ENCODE assay signal across 8 cellular contexts in the genomic region with DNA sequence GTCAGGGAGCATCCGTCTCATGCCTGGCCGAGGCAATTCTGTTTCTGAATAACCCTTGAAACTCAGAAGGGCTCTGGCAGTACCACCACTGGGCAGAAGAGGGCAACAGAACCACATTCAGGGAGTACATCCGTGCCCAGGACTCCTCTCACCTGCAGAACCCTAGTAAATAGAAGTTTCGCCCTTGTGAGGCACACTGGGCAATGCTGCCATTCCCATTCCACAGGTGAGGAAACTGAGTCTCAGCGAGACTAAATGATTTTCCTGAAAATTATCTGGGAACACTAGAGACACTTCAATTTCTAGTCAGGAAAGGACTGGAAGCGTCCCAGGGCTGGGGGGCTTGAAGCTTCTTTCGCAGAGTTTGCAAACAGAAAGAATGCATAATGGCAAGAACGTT.
A peak's percentile ranks its signal among the peaks of the same experiment; 100 is the strongest.
DNase-seq lines count a peak whose midpoint lies in the region; ATAC-seq and TF ChIP-seq lines count a peak whose summit lies in the region.

No MANE protein-coding gene starts in this region.

- H2AFZ ChIP-seq in osteoblast (ENCODE audit: low read length): peak overlapping the region; percentile 3

- ATAC-seq in CD8-positive, alpha-beta T cell: peak; percentile 89
- ATAC-seq in GM19397 (IDR thresholded peaks at IDR 0.05; ENCODE audit: unreplicated experiment): peak; percentile 91
- ATAC-seq in upper lobe of left lung (ENCODE audit: low FRiP score in 2 of 2): peak; percentile 76 to 84

- peak; percentile 30 to 73 (median 53) for DNase-seq in CD8-positive, alpha-beta T cell
- peak; percentile 75 for DNase-seq in HT1080 (ENCODE audit: low read depth)
- DNase-seq in RPMI7951 (ENCODE audit: low read depth): peak; percentile 46
- DNase-seq in activated T-helper 1 cell treated with anti-CD3 and anti-CD28 coated beads, Interleukin-12 subunit alpha, Interleukin-12 subunit beta, Interleukin-2, Interleukin-4 antibody, amounts not matched to agents 30 ng/mL and 10 ng/mL and 1 ng/mL, durations not matched to agents 14 hours and 24 hours and 36 hours (ENCODE audit: low spot score): peak; percentile 44
- peak; percentile 54 for DNase-seq in fibroblast of the conjunctiva (ENCODE audit: low read depth)
- DNase-seq in osteoblast (ENCODE audit: insufficient read length, low spot score, missing footprints): no peak
- DNase-seq in upper lobe of left lung: peak in 1 of 2 donors; percentile 73

- H4K20me1 ChIP-seq in osteoblast (ENCODE audit: insufficient read depth, low read length): no peaks in the 10 kb centered on the region

- TF ChIP-seq EP300 in upper lobe of left lung (IDR thresholded peaks at IDR 0.05): no peak

- no peak overlapping the region for H3K4me3 ChIP-seq in CD8-positive, alpha-beta T cell (ENCODE audit: low read depth, low read length)
- H3K4me3 ChIP-seq in osteoblast (ENCODE audit: insufficient read depth, low read length) (no peak overlapping the region), upper lobe of left lung (no peak overlapping the region)

- 35 to 46% methylated on average over 6 to 8 of the region's 8 CpGs for WGBS in upper lobe of left lung, 2 donors

- TF ChIP-seq POLR2A in upper lobe of left lung (IDR thresholded peaks at IDR 0.05): no peak

- H3K4me2 ChIP-seq in osteoblast (ENCODE audit: insufficient read depth, low read length): no peak overlapping the region

- CTCF ChIA-PET in CD8-positive, alpha-beta T cell (lab: Charles Lee): interaction anchor here (0.9 to 2.9 kb wide), 6 partner anchors 11 to 277 kb away, joined by 3 to 11 read pairs (median 4); no protein-coding TSS in a partner anchor

- H3K4me3 Mint-ChIP-seq in CD8-positive, alpha-beta T cell: no peak overlapping the region
- H3K4me3 Mint-ChIP-seq in activated T-helper 1 cell treated with anti-CD3 and anti-CD28 coated beads, Interleukin-12 subunit alpha, Interleukin-12 subunit beta, Interleukin-2, Interleukin-4 antibody, amounts not matched to agents 30 ng/mL and 10 ng/mL and 1 ng/mL, durations not matched to agents 14 hours and 24 hours and 36 hours: no peak overlapping the region

- H3K27ac ChIP-seq in CD8-positive, alpha-beta T cell (ENCODE audit: low read depth, low read length): no peak overlapping the region
- H3K27ac ChIP-seq in osteoblast (ENCODE audit: low read depth, low read length): no peak overlapping the region
- H3K27ac ChIP-seq in upper lobe of left lung: no peak overlapping the region

- intact Hi-C loops in CD8-positive, alpha-beta T cell (cut with DNase I, micrococcal nuclease): loop anchor here (1.0 to 5.0 kb wide), 5 partner anchors 88 to 459 kb away; no protein-coding TSS in a partner anchor
- intact Hi-C loops in activated T-helper 1 cell treated with anti-CD3 and anti-CD28 coated beads, Interleukin-12 subunit alpha, Interleukin-12 subunit beta, Interleukin-2, Interleukin-4 antibody, amounts not matched to agents 30 ng/mL and 10 ng/mL and 1 ng/mL, durations not matched to agents 14 hours and 24 hours and 36 hours (cut with micrococcal nuclease): loop anchor here (1.0 to 2.0 kb wide), 4 partner anchors 44 to 458 kb away; no protein-coding TSS in a partner anchor

- peak; percentile 81 for TF ChIP-seq CTCF in CD8-positive, alpha-beta T cell (IDR thresholded peaks at IDR 0.05)
- peak; percentile 98 for TF ChIP-seq CTCF in osteoblast (IDR thresholded peaks at IDR 0.05; ENCODE audit: extremely low read depth, low read depth, low read length)
- peak; percentile 79 to 87 (median 82) for TF ChIP-seq CTCF in upper lobe of left lung (IDR thresholded peaks at IDR 0.05)

- H3K79me2 ChIP-seq in osteoblast (ENCODE audit: insufficient read depth, low read length): no peaks in the 10 kb centered on the region

- H3K27me3 Mint-ChIP-seq in CD8-positive, alpha-beta T cell (ENCODE audit: low read depth): peaks cover 9% of the 10 kb centered on the region
- peaks cover 19% of the 10 kb centered on the region for H3K27me3 Mint-ChIP-seq in activated T-helper 1 cell treated with anti-CD3 and anti-CD28 coated beads, Interleukin-12 subunit alpha, Interleukin-12 subunit beta, Interleukin-2, Interleukin-4 antibody, amounts not matched to agents 30 ng/mL and 10 ng/mL and 1 ng/mL, durations not matched to agents 14 hours and 24 hours and 36 hours (ENCODE audit: insufficient read depth)

- no peaks in the 10 kb centered on the region for H3K9me3 Mint-ChIP-seq in CD8-positive, alpha-beta T cell
- no peaks in the 10 kb centered on the region for H3K9me3 Mint-ChIP-seq in activated T-helper 1 cell treated with anti-CD3 and anti-CD28 coated beads, Interleukin-12 subunit alpha, Interleukin-12 subunit beta, Interleukin-2, Interleukin-4 antibody, amounts not matched to agents 30 ng/mL and 10 ng/mL and 1 ng/mL, durations not matched to agents 14 hours and 24 hours and 36 hours

- H3K4me1 ChIP-seq in CD8-positive, alpha-beta T cell (ENCODE audit: insufficient read depth, low read length): no peaks in the 10 kb centered on the region
- peaks cover 5% of the 10 kb centered on the region for H3K4me1 ChIP-seq in osteoblast (ENCODE audit: insufficient read depth, low read length)
- H3K4me1 ChIP-seq in upper lobe of left lung: peaks cover 0 to 20% (median 4%) of the 10 kb centered on the region in 4 donors

- no peaks in the 10 kb centered on the region for H3K9me3 ChIP-seq in CD8-positive, alpha-beta T cell (ENCODE audit: low read length)
- H3K9me3 ChIP-seq in osteoblast (ENCODE audit: low read depth, low read length) (no peaks in the 10 kb centered on the region), upper lobe of left lung (no peaks in the 10 kb centered on the region)

- no peak overlapping the region for H3K27ac Mint-ChIP-seq in CD8-positive, alpha-beta T cell
- no peak overlapping the region for H3K27ac Mint-ChIP-seq in activated T-helper 1 cell treated with anti-CD3 and anti-CD28 coated beads, Interleukin-12 subunit alpha, Interleukin-12 subunit beta, Interleukin-2, Interleukin-4 antibody, amounts not matched to agents 30 ng/mL and 10 ng/mL and 1 ng/mL, durations not matched to agents 14 hours and 24 hours and 36 hours

- POLR2A ChIA-PET in CD8-positive, alpha-beta T cell (lab: Charles Lee): no interaction called here

- H3K4me1 Mint-ChIP-seq in CD8-positive, alpha-beta T cell (ENCODE audit: low read depth): peaks cover 3% of the 10 kb centered on the region
- no peaks in the 10 kb centered on the region for H3K4me1 Mint-ChIP-seq in activated T-helper 1 cell treated with anti-CD3 and anti-CD28 coated beads, Interleukin-12 subunit alpha, Interleukin-12 subunit beta, Interleukin-2, Interleukin-4 antibody, amounts not matched to agents 30 ng/mL and 10 ng/mL and 1 ng/mL, durations not matched to agents 14 hours and 24 hours and 36 hours (ENCODE audit: low read depth)

- H3K36me3 ChIP-seq in CD8-positive, alpha-beta T cell (ENCODE audit: insufficient read depth, low read length): no peaks in the 10 kb centered on the region
- H3K36me3 ChIP-seq in osteoblast (ENCODE audit: insufficient read depth, low read length): no peaks in the 10 kb centered on the region
- no peaks in the 10 kb centered on the region for H3K36me3 ChIP-seq in upper lobe of left lung

- no peaks in the 10 kb centered on the region for H3K36me3 Mint-ChIP-seq in CD8-positive, alpha-beta T cell
- H3K36me3 Mint-ChIP-seq in activated T-helper 1 cell treated with anti-CD3 and anti-CD28 coated beads, Interleukin-12 subunit alpha, Interleukin-12 subunit beta, Interleukin-2, Interleukin-4 antibody, amounts not matched to agents 30 ng/mL and 10 ng/mL and 1 ng/mL, durations not matched to agents 14 hours and 24 hours and 36 hours (ENCODE audit: low read depth): no peaks in the 10 kb centered on the region

- no peaks in the 10 kb centered on the region for H3K27me3 ChIP-seq in CD8-positive, alpha-beta T cell (ENCODE audit: insufficient read depth, low read length)
- no peaks in the 10 kb centered on the region for H3K27me3 ChIP-seq in osteoblast (ENCODE audit: insufficient read depth, low read length)
- H3K27me3 ChIP-seq in upper lobe of left lung: no peaks in the 10 kb centered on the region
